25 cellular contexts compared by ENCODE assay signal in the genomic region with DNA sequence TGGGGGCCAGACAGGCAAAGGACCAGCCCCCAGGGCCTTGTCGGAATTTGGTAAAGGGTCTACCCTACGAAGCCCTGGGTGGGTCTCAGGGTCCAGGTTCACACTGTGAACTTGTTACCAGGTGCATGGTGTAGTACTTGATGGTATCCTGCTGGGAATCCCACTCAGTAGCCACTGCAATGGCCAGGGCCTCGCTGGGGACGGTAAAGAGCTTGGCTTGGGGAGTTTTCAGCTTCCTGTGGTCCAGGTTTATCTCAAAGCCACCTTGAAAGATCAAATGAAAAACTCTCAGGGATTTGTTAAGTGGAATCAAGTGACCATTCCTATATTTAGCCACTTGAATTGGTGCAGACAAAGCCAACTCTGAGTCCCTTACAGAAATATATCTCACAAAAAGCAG. TPM values are rescaled to one million over a fixed set of nuclear protein-coding genes. Genes with fewer than 3 reads are reported as not detected.
DNase-seq lines count a peak whose midpoint lies in the region; ATAC-seq and TF ChIP-seq lines count a peak whose summit lies in the region.
"Had no signal": no experiment of that assay in that cellular context is flagged by ENCODE, and none has a peak within 500 bp of the region (broad histone marks: within the 10 kb centered on the region; RNA-seq: fewer than 3 reads in every experiment).

No MANE protein-coding gene starts in this region.

- peak; percentile 51 for ATAC-seq in left lung
- ATAC-seq: activated CD8-positive, alpha-beta T cell treated with anti-CD3 and anti-CD28 coated beads, Interleukin-2, amount 10 ng/mL, durations not matched to agents 7 days and 5 days; K562 had no signal

- peaks cover 2 to 36% of the 10 kb centered on the region in 2 donors for H3K4me1 ChIP-seq in left lung
- H3K4me1 ChIP-seq: sigmoid colon had no signal

- H3K36me3 Mint-ChIP-seq in glutamatergic neuron (ENCODE audit: unreplicated experiment), result no peaks in the 10 kb centered on the region

- DNase-seq in COLO668 (lab: John Stamatoyannopoulos, UW; ENCODE audit: unreplicated experiment) (peak; percentile 57), NCI-H146 (lab: John Stamatoyannopoulos, UW) (peak; percentile 91), glutamatergic neuron (no peak), left lung (no peak), NOMO-1 treated with DMSO at 0.1 percent for 48 hours (lab: John Stamatoyannopoulos, UW; ENCODE audit: unreplicated experiment) (no peak), pons (ENCODE audit: low spot score) (no peak), D341Med (ENCODE audit: low spot score) (no peak), occipital lobe (lab: John Stamatoyannopoulos, UW) (no peak)
- DNase-seq: activated CD4-positive, alpha-beta T cell treated with anti-CD3 and anti-CD28 coated beads for 1 hour; activated CD8-positive, alpha-beta T cell treated with anti-CD3 and anti-CD28 coated beads, Interleukin-2, amount 10 ng/mL, durations not matched to agents 7 days and 5 days; activated effector memory CD4-positive, alpha-beta T cell treated with Interleukin-2 at 50 U/mL for 16 hours; activated naive CD8-positive, alpha-beta T cell treated with anti-CD3 and anti-CD28 coated beads, Interleukin-2, amount 10 ng/mL, durations not matched to agents 7 days and 5 days; activated T-cell treated with anti-CD3 and anti-CD28 coated beads for 4 hours; C1 segment of cervical spinal cord; HCEC 1CT; kidney; NCI-H526 treated with DMSO at 0.1 percent for 48 hours; sigmoid colon; stimulated activated naive CD4-positive, alpha-beta T cell; T-helper 2 cell had no signal

- no peaks in the 10 kb centered on the region for H3K27me3 ChIP-seq in left lung
- H3K27me3 ChIP-seq: sigmoid colon, suprapubic skin had no signal

- H3K9me3 ChIP-seq in left lung, result no peaks in the 10 kb centered on the region
- H3K9me3 ChIP-seq: sigmoid colon, suprapubic skin had no signal

- no peak for TF ChIP-seq CTCF in glutamatergic neuron (IDR thresholded peaks at IDR 0.05; ENCODE audit: partially characterized antibody, unreplicated experiment)
- no peak for TF ChIP-seq CTCF in left lung (IDR thresholded peaks at IDR 0.05)

- peak overlapping the region; percentile 13 for H3K4me3 Mint-ChIP-seq in glutamatergic neuron (ENCODE audit: unreplicated experiment)
- H3K4me3 Mint-ChIP-seq: activated CD8-positive, alpha-beta T cell treated with anti-CD3 and anti-CD28 coated beads, Interleukin-2, amount 10 ng/mL, durations not matched to agents 7 days and 5 days; activated naive CD8-positive, alpha-beta T cell treated with anti-CD3 and anti-CD28 coated beads, Interleukin-2, amount 10 ng/mL, durations not matched to agents 7 days and 5 days; neural crest cell had no signal

- no peak overlapping the region for H3K27ac ChIP-seq in left lung
- H3K27ac ChIP-seq: parathyroid adenoma, sigmoid colon, suprapubic skin had no signal

- intact Hi-C loops in left lung (cut with DNase I), result no loop called here

- H3K4me3 ChIP-seq in left lung, result no peak overlapping the region
- H3K4me3 ChIP-seq: K562, lung, sigmoid colon, suprapubic skin had no signal

- H3K9me3 Mint-ChIP-seq in glutamatergic neuron (ENCODE audit: unreplicated experiment), result peaks cover 5% of the 10 kb centered on the region
- H3K9me3 Mint-ChIP-seq: activated naive CD8-positive, alpha-beta T cell treated with anti-CD3 and anti-CD28 coated beads, Interleukin-2, amount 10 ng/mL, durations not matched to agents 7 days and 5 days; neural crest cell had no signal

- H3K27me3 Mint-ChIP-seq in glutamatergic neuron (ENCODE audit: unreplicated experiment), result peaks cover 7% of the 10 kb centered on the region
- H3K27me3 Mint-ChIP-seq: activated naive CD8-positive, alpha-beta T cell treated with anti-CD3 and anti-CD28 coated beads, Interleukin-2, amount 10 ng/mL, durations not matched to agents 7 days and 5 days had no signal

- peaks cover 0 to 24% of the 10 kb centered on the region in 2 donors for H3K36me3 ChIP-seq in left lung

- peaks cover 42% of the 10 kb centered on the region for H3K4me1 Mint-ChIP-seq in glutamatergic neuron (ENCODE audit: low read depth, unreplicated experiment)

- H3K27ac Mint-ChIP-seq in glutamatergic neuron (ENCODE audit: unreplicated experiment), result peak overlapping the region; percentile 31
- H3K27ac Mint-ChIP-seq: activated CD8-positive, alpha-beta T cell treated with anti-CD3 and anti-CD28 coated beads, Interleukin-2, amount 10 ng/mL, durations not matched to agents 7 days and 5 days; activated naive CD8-positive, alpha-beta T cell treated with anti-CD3 and anti-CD28 coated beads, Interleukin-2, amount 10 ng/mL, durations not matched to agents 7 days and 5 days had no signal

RNA-seq across cellular contexts. Expression of a gene that starts 10.9 kb away (rescaled TPM):
- 34.7 TPM for total RNA-seq in glutamatergic neuron (ENCODE audit: unreplicated experiment)
- total RNA-seq in left lung, result 10 to 100 TPM; 36.8 to 38.2 TPM
- total RNA-seq in occipital lobe, result 27.6 TPM

RNA-seq across cellular contexts. Expression of a gene that starts 11.1 kb away (rescaled TPM):
- 8.2 TPM for total RNA-seq in glutamatergic neuron (ENCODE audit: unreplicated experiment)
- 1 to 10 TPM; 7.9 to 8.8 TPM for total RNA-seq in left lung
- 9.0 TPM for total RNA-seq in occipital lobe

RNA-seq across cellular contexts. Expression of a gene that starts 55.5 kb away (rescaled TPM):
- total RNA-seq in glutamatergic neuron (ENCODE audit: unreplicated experiment) (0.29 TPM), left lung (1 to 10 TPM; 3.6 to 7.6 TPM), occipital lobe (2.0 TPM)

RNA-seq across cellular contexts. Expression of a gene that starts 55.9 kb away (rescaled TPM):
- total RNA-seq in glutamatergic neuron (ENCODE audit: unreplicated experiment) (62.8 TPM), left lung (10 to 100 TPM; 56.4 to 71.2 TPM), occipital lobe (17.8 TPM)

RNA-seq across cellular contexts. Expression of a gene that starts 59.6 kb away (rescaled TPM):
- total RNA-seq in glutamatergic neuron (ENCODE audit: unreplicated experiment), result 37.1 TPM
- 10 to 100 TPM; 30.1 to 32.9 TPM for total RNA-seq in left lung
- total RNA-seq in occipital lobe, result 14.3 TPM

Comparison
In these comparisons a context has a peak if more than half of its experiments do, and no peak if none do; other contexts are left out.
1. DNase-seq: peak in COLO668 (single experiment) and NCI-H146 (single experiment); none in glutamatergic neuron (single experiment), left lung (0 of 2), NOMO-1 treated with DMSO at 0.1 percent for 48 hours (single experiment), pons (single experiment), D341Med (single experiment) and occipital lobe (single experiment).